1 cellular context compared by ENCODE assay signal in the genomic region with DNA sequence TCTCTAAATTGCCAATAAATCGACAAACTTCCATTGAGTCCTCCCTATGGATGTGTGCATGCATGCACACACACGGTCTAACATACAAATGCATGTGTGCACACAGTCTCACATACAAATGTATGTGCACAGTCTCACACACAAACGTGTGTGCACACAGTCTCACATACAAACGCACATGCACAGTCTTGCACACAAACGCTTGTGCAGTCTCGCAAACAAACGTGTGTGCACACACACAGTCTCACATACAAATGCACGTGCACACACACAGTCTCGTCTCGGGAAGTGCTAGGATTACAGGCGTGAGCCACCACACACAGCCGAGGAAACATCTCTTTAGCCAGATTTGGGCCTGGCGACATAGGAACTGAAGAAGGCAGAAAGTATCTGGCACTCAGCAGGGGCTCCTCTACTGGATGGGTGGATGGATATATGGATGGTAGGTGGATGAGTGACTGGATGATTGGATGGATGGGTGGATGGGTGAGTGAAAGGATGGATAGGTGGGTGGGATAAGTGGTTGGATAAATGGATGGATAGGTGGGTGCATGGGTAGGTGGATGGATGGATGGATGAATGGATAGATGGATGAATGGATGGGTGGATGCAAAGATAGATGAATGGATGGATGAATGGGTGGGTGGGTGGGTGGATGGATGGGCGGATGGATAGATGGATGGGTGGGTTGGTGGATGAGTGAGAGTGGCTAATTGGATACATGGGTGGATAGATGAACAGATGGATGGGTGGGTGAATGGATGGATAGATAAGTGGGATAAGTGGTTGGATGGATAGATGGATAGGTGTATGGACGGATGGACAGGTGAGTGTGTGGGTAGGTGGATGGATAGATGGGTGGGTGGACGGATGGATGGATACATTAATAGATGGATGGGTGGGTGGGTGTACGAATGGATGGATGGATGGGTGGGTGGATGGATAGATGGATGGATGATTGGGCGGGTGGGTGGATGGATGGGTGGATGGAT.
A peak's percentile ranks its signal among the peaks of the same experiment; 100 is the strongest.
TF ChIP-seq lines count a peak whose summit lies in the region.

No MANE protein-coding gene starts in this region.

TF ChIP-seq in GM12878, 131 proteins besides CTCF, POLR2A, EP300 and RAD21:
- TF ChIP-seq, protein P1, sequence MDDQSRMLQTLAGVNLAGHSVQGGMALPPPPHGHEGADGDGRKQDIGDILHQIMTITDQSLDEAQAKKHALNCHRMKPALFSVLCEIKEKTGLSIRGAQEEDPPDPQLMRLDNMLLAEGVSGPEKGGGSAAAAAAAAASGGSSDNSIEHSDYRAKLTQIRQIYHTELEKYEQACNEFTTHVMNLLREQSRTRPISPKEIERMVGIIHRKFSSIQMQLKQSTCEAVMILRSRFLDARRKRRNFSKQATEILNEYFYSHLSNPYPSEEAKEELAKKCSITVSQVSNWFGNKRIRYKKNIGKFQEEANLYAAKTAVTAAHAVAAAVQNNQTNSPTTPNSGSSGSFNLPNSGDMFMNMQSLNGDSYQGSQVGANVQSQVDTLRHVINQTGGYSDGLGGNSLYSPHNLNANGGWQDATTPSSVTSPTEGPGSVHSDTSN (IDR thresholded peaks at IDR 0.05; ENCODE audit: insufficient replicate concordance, low read depth, low read length): peak; percentile 62
- TF ChIP-seq MXI1 (IDR thresholded peaks at IDR 0.05; ENCODE audit: low read depth, low read length): no peak
- TF ChIP-seq, protein P2, sequence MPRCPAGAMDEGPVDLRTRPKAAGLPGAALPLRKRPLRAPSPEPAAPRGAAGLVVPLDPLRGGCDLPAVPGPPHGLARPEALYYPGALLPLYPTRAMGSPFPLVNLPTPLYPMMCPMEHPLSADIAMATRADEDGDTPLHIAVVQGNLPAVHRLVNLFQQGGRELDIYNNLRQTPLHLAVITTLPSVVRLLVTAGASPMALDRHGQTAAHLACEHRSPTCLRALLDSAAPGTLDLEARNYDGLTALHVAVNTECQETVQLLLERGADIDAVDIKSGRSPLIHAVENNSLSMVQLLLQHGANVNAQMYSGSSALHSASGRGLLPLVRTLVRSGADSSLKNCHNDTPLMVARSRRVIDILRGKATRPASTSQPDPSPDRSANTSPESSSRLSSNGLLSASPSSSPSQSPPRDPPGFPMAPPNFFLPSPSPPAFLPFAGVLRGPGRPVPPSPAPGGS (IDR thresholded peaks at IDR 0.05; ENCODE audit: borderline replicate concordance, insufficient read depth, low read depth, low read length, poor library complexity, severe bottlenecking): peak; percentile 96
